ENCODE assay signal across 18 cellular contexts in genomic region chr6:34360556-34360955, GRCh38. TPM values are rescaled to one million over a fixed set of nuclear protein-coding genes. Genes with fewer than 3 reads are reported as not detected.
DNase-seq lines count a peak whose midpoint lies in the region; ATAC-seq and TF ChIP-seq lines count a peak whose summit lies in the region.
"Had no signal": no experiment of that assay in that cellular context is flagged by ENCODE, and none has a peak within 500 bp of the region (broad histone marks: within the 10 kb centered on the region; RNA-seq: fewer than 3 reads in every experiment).

No MANE protein-coding gene starts in this region.

- H3K36me3 ChIP-seq in OCI-LY1 (ENCODE audit: insufficient read depth, low read length) (no peaks in the 10 kb centered on the region), upper lobe of right lung (no peaks in the 10 kb centered on the region)
- H3K36me3 ChIP-seq: esophagus squamous epithelium, Peyer's patch, spleen had no signal

- H3K9me3 ChIP-seq in OCI-LY1 (ENCODE audit: low read length) (no peaks in the 10 kb centered on the region), upper lobe of right lung (no peaks in the 10 kb centered on the region)
- H3K9me3 ChIP-seq: esophagus squamous epithelium, Peyer's patch, spleen had no signal

- no peaks in the 10 kb centered on the region for H3K36me3 Mint-ChIP-seq in nephron (ENCODE audit: low read depth)
- H3K36me3 Mint-ChIP-seq in activated CD4-positive, alpha-beta memory T cell treated with anti-CD3 and anti-CD28 coated beads, Interleukin-2, amount 10 ng/mL, durations not matched to agents 7 days and 5 days (ENCODE audit: low read depth), result no peaks in the 10 kb centered on the region

- H2AFZ ChIP-seq in OCI-LY1 (ENCODE audit: low read length), result no peak overlapping the region

- intact Hi-C loops in upper lobe of right lung (cut with DNase I), result no loop called here

- no peaks in the 10 kb centered on the region for H3K27me3 Mint-ChIP-seq in nephron (ENCODE audit: low read depth)
- H3K27me3 Mint-ChIP-seq in activated CD4-positive, alpha-beta memory T cell treated with anti-CD3 and anti-CD28 coated beads, Interleukin-2, amount 10 ng/mL, durations not matched to agents 7 days and 5 days, result no peaks in the 10 kb centered on the region
- H3K27me3 Mint-ChIP-seq: activated naive CD8-positive, alpha-beta T cell treated with anti-CD3 and anti-CD28 coated beads, Interleukin-2, amount 10 ng/mL, durations not matched to agents 7 days and 5 days; dendritic cell treated with granulocyte-macrophage colony-stimulating factor and Interleukin-4, amounts not matched to agents 40 ng/mL and 50 ng/mL, for 4 days had no signal

- no peaks in the 10 kb centered on the region for H4K20me1 ChIP-seq in OCI-LY1 (ENCODE audit: insufficient read depth, low read length)

- POLR2A ChIA-PET in activated CD4-positive, alpha-beta memory T cell treated with anti-CD3 and anti-CD28 coated beads, Interleukin-2, amount 10 ng/mL, durations not matched to agents 7 days and 5 days (lab: Charles Lee), result no interaction called here

- H3K27me3 ChIP-seq in OCI-LY1 (ENCODE audit: insufficient read depth, low read length) (no peaks in the 10 kb centered on the region), upper lobe of right lung (no peaks in the 10 kb centered on the region)
- H3K27me3 ChIP-seq: esophagus squamous epithelium, Peyer's patch, spleen had no signal

- H3K4me1 Mint-ChIP-seq in nephron, result peaks cover 65% of the 10 kb centered on the region
- peaks cover 28% of the 10 kb centered on the region for H3K4me1 Mint-ChIP-seq in activated CD4-positive, alpha-beta memory T cell treated with anti-CD3 and anti-CD28 coated beads, Interleukin-2, amount 10 ng/mL, durations not matched to agents 7 days and 5 days

- peaks cover 81% of the 10 kb centered on the region for H3K79me2 ChIP-seq in OCI-LY1 (ENCODE audit: insufficient read depth, low read length)

- no peaks in the 10 kb centered on the region for H3F3A ChIP-seq in OCI-LY1 (ENCODE audit: insufficient read depth, low read length)

- no peak overlapping the region for H3K4me2 ChIP-seq in OCI-LY1 (ENCODE audit: low read length)

- no peak overlapping the region for H3K4me3 Mint-ChIP-seq in nephron
- no peak overlapping the region for H3K4me3 Mint-ChIP-seq in activated CD4-positive, alpha-beta memory T cell treated with anti-CD3 and anti-CD28 coated beads, Interleukin-2, amount 10 ng/mL, durations not matched to agents 7 days and 5 days
- H3K4me3 Mint-ChIP-seq: activated naive CD8-positive, alpha-beta T cell treated with anti-CD3 and anti-CD28 coated beads, Interleukin-2, amount 10 ng/mL, durations not matched to agents 7 days and 5 days; dendritic cell treated with granulocyte-macrophage colony-stimulating factor and Interleukin-4, amounts not matched to agents 40 ng/mL and 50 ng/mL, for 4 days had no signal

- H3K4me3 ChIP-seq in OCI-LY1 (ENCODE audit: low read depth, low read length, poor library complexity, severe bottlenecking) (no peak overlapping the region), choroid plexus epithelial cell (ENCODE audit: low read depth, low read length) (no peak overlapping the region), upper lobe of right lung (no peak overlapping the region)
- H3K4me3 ChIP-seq: esophagus squamous epithelium, lung, Peyer's patch, spleen had no signal

- H3K9ac ChIP-seq in OCI-LY1 (ENCODE audit: low read length), result no peak overlapping the region

- CTCF ChIA-PET in activated CD4-positive, alpha-beta memory T cell treated with anti-CD3 and anti-CD28 coated beads, Interleukin-2, amount 10 ng/mL, durations not matched to agents 7 days and 5 days (lab: Charles Lee), result interaction anchor here (1.3 kb wide), 1 partner anchor 111 kb away, joined by 3 read pairs; no protein-coding TSS in a partner anchor

- H3K27ac Mint-ChIP-seq in nephron, result peak overlapping the region in 2 of 3 experiments; percentile 8 to 18
- no peak overlapping the region for H3K27ac Mint-ChIP-seq in activated CD4-positive, alpha-beta memory T cell treated with anti-CD3 and anti-CD28 coated beads, Interleukin-2, amount 10 ng/mL, durations not matched to agents 7 days and 5 days
- H3K27ac Mint-ChIP-seq: activated naive CD8-positive, alpha-beta T cell treated with anti-CD3 and anti-CD28 coated beads, Interleukin-2, amount 10 ng/mL, durations not matched to agents 7 days and 5 days had no signal

- TF ChIP-seq CTCF in OCI-LY1 (IDR thresholded peaks at IDR 0.05; ENCODE audit: low read length) (no peak), choroid plexus epithelial cell (conservative IDR thresholded peaks at IDR 0.05; ENCODE audit: low read depth, low read length) (no peak), nephron (IDR thresholded peaks at IDR 0.05; ENCODE audit: unreplicated experiment in 3 of 3) (no peak), upper lobe of right lung (IDR thresholded peaks at IDR 0.05) (no peak)

- DNase-seq in AG20443 (ENCODE audit: low spot score), result peak; percentile 59
- DNase-seq in choroid plexus epithelial cell (ENCODE audit: low read depth), result peak; percentile 84
- DNase-seq in DMS114 treated with DMSO at 0.1 percent for 48 hours (lab: John Stamatoyannopoulos, UW; ENCODE audit: unreplicated experiment), result no peak
- no peak for DNase-seq in C1 segment of cervical spinal cord (lab: John Stamatoyannopoulos, UW)
- no peak for DNase-seq in upper lobe of right lung
- no peak for DNase-seq in activated CD4-positive, alpha-beta memory T cell treated with anti-CD3 and anti-CD28 coated beads, Interleukin-2, amount 10 ng/mL, durations not matched to agents 7 days and 5 days
- DNase-seq: activated naive CD8-positive, alpha-beta T cell treated with anti-CD3 and anti-CD28 coated beads, Interleukin-2, amount 10 ng/mL, durations not matched to agents 7 days and 5 days; esophagus squamous epithelium; NCI-H187 treated with DMSO at 0.1 percent for 48 hours; NCI-H526; Peyer's patch; spleen; substantia nigra had no signal

- H3K4me1 ChIP-seq in OCI-LY1 (ENCODE audit: insufficient read depth, low read length, severe bottlenecking) (peaks cover 49% of the 10 kb centered on the region), upper lobe of right lung (peaks cover 28% of the 10 kb centered on the region)

- H3K27ac ChIP-seq in OCI-LY1 (ENCODE audit: low read depth, low read length, poor library complexity, severe bottlenecking) (peak overlapping the region; percentile 22), upper lobe of right lung (no peak overlapping the region)
- H3K27ac ChIP-seq: C4-2B, esophagus squamous epithelium, Peyer's patch, spleen had no signal

- no peaks in the 10 kb centered on the region for H3K9me3 Mint-ChIP-seq in nephron
- no peaks in the 10 kb centered on the region for H3K9me3 Mint-ChIP-seq in activated CD4-positive, alpha-beta memory T cell treated with anti-CD3 and anti-CD28 coated beads, Interleukin-2, amount 10 ng/mL, durations not matched to agents 7 days and 5 days
- H3K9me3 Mint-ChIP-seq: activated naive CD8-positive, alpha-beta T cell treated with anti-CD3 and anti-CD28 coated beads, Interleukin-2, amount 10 ng/mL, durations not matched to agents 7 days and 5 days; dendritic cell treated with granulocyte-macrophage colony-stimulating factor and Interleukin-4, amounts not matched to agents 40 ng/mL and 50 ng/mL, for 4 days had no signal

- no peak for ATAC-seq in upper lobe of right lung

- no peaks in the 10 kb centered on the region for H3K9me2 ChIP-seq in OCI-LY1 (ENCODE audit: low read depth, low read length)

RNA-seq across cellular contexts. Expression of gene NUDT3, which starts 31.9 kb away (rescaled TPM):
- total RNA-seq in upper lobe of right lung, result 29.1 TPM
- 10 to 100 TPM in 1 of 2 experiments, 1 to 10 TPM in 1; 9.9 to 10.0 TPM for total RNA-seq in activated CD4-positive, alpha-beta memory T cell treated with anti-CD3 and anti-CD28 coated beads, Interleukin-2, amount 10 ng/mL, durations not matched to agents 7 days and 5 days

Comparison
In these comparisons a context has a peak if more than half of its experiments do, and no peak if none do; other contexts are left out.
1. DNase-seq: peak in AG20443 (single experiment) and choroid plexus epithelial cell (single experiment); none in DMS114 treated with DMSO at 0.1 percent for 48 hours (single experiment), C1 segment of cervical spinal cord (0 of 14), upper lobe of right lung (single experiment) and activated CD4-positive, alpha-beta memory T cell treated with anti-CD3 and anti-CD28 coated beads, Interleukin-2, amount 10 ng/mL, durations not matched to agents 7 days and 5 days (single experiment).